Comparison of ENCODE assay signal across 11 cellular contexts in the genomic region with DNA sequence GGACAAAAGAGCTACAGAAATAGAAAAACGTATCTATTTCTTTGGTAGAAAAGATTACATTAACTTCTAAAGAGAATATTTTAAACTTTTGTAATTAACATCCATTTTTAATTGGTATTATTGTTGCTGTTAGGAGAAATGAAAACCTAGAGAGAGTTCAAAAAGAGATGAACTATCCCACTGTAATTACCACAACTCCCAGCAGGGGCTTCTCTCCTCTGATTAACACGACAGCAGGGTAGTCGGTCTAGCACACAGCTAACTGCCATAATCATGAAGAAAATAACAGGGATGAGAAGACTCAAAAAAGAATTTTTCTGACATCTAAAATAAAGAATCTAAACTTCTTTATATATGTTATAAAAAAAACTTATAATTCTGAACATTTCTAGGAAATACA.
DNase-seq lines count a peak whose midpoint lies in the region; ATAC-seq and TF ChIP-seq lines count a peak whose summit lies in the region.
"Had no signal": no experiment of that assay in that cellular context is flagged by ENCODE, and none has a peak within 500 bp of the region (broad histone marks: within the 10 kb centered on the region; RNA-seq: fewer than 3 reads in every experiment).

No MANE protein-coding gene starts in this region.

- H3K27ac ChIP-seq in Karpas-422 (ENCODE audit: low read length): no peak overlapping the region
- no peak overlapping the region for H3K27ac ChIP-seq in gastroesophageal sphincter
- no peak overlapping the region for H3K27ac ChIP-seq in CD4-positive, alpha-beta memory T cell (ENCODE audit: low read depth, low read length)
- H3K27ac ChIP-seq: parathyroid adenoma had no signal

- POLR2A ChIA-PET in CD4-positive, alpha-beta memory T cell (lab: Charles Lee; ENCODE audit: partially characterized antibody): no interaction called here

- H3K9me3 Mint-ChIP-seq in CD4-positive, alpha-beta memory T cell: peaks cover 0 to 12% (median 3%) of the 10 kb centered on the region in 8 donors
- H3K9me3 Mint-ChIP-seq: stimulated activated naive CD8-positive, alpha-beta T cell treated with anti-CD3 and anti-CD28 coated beads, Interleukin-15, Interleukin-2, amounts not matched to agents 100 ng/mL and 50 ng/mL, for 24 hours had no signal

- H3K9me3 ChIP-seq in Karpas-422 (ENCODE audit: low read length) (no peaks in the 10 kb centered on the region), gastroesophageal sphincter (no peaks in the 10 kb centered on the region)
- no peaks in the 10 kb centered on the region for H3K9me3 ChIP-seq in CD4-positive, alpha-beta memory T cell (ENCODE audit: control insufficient read depth in 1 of 2, low read length in 2 of 2)

- no peak for TF ChIP-seq CTCF in gastroesophageal sphincter (IDR thresholded peaks at IDR 0.05)

- no peaks in the 10 kb centered on the region for H3K36me3 ChIP-seq in Karpas-422 (ENCODE audit: insufficient read depth, low read length)
- no peaks in the 10 kb centered on the region for H3K36me3 ChIP-seq in gastroesophageal sphincter
- no peaks in the 10 kb centered on the region for H3K36me3 ChIP-seq in CD4-positive, alpha-beta memory T cell (ENCODE audit: insufficient read depth, low read length)

- H3K4me1 Mint-ChIP-seq in CD4-positive, alpha-beta memory T cell: no peaks in the 10 kb centered on the region
- H3K4me1 Mint-ChIP-seq: activated B cell treated with CpG ODN at 0.5 μM for 24 hours had no signal

- no peaks in the 10 kb centered on the region for H3K27me3 Mint-ChIP-seq in CD4-positive, alpha-beta memory T cell
- H3K27me3 Mint-ChIP-seq: activated B cell treated with CpG ODN at 0.5 μM for 24 hours; stimulated activated naive CD8-positive, alpha-beta T cell treated with anti-CD3 and anti-CD28 coated beads, Interleukin-15, Interleukin-2, amounts not matched to agents 100 ng/mL and 50 ng/mL, for 24 hours had no signal

- no peak for TF ChIP-seq EP300 in gastroesophageal sphincter (IDR thresholded peaks at IDR 0.05)

- DNase-seq in D341Med (ENCODE audit: low spot score) (peak; percentile 54), Karpas-422 (peak; percentile 53), iPS-NIHi11 (ENCODE audit: low spot score) (peak; percentile 25), dedifferentiated amniotic fluid mesenchymal stem cell (ENCODE audit: extremely low spot score) (no peak)
- no peak for DNase-seq in CD4-positive, alpha-beta memory T cell
- DNase-seq: activated B cell treated with CpG ODN at 0.5 μM for 24 hours had no signal

- H3K9ac ChIP-seq in Karpas-422 (ENCODE audit: low read length): no peak overlapping the region
- H3K9ac ChIP-seq: parathyroid adenoma had no signal

- ATAC-seq in SK-N-SH treated with all-trans-retinoic acid at 6 μM for 48 hours (peak; percentile 86), gastroesophageal sphincter (no peak), HG02763 (IDR thresholded peaks at IDR 0.05; ENCODE audit: unreplicated experiment) (no peak)

- H3K27ac Mint-ChIP-seq in CD4-positive, alpha-beta memory T cell: no peak overlapping the region
- H3K27ac Mint-ChIP-seq: activated B cell treated with CpG ODN at 0.5 μM for 24 hours; stimulated activated naive CD8-positive, alpha-beta T cell treated with anti-CD3 and anti-CD28 coated beads, Interleukin-15, Interleukin-2, amounts not matched to agents 100 ng/mL and 50 ng/mL, for 24 hours had no signal

- no peaks in the 10 kb centered on the region for H4K20me1 ChIP-seq in Karpas-422 (ENCODE audit: insufficient read depth, low read depth, low read length)

- no peaks in the 10 kb centered on the region for H3K79me2 ChIP-seq in Karpas-422 (ENCODE audit: low read length)
- H3K79me2 ChIP-seq: parathyroid adenoma had no signal

- CTCF ChIA-PET in CD4-positive, alpha-beta memory T cell (lab: Charles Lee; ENCODE audit: partially characterized antibody): no interaction called here

- H3K4me1 ChIP-seq in Karpas-422 (ENCODE audit: low read length): no peaks in the 10 kb centered on the region
- no peaks in the 10 kb centered on the region for H3K4me1 ChIP-seq in gastroesophageal sphincter
- H3K4me1 ChIP-seq in CD4-positive, alpha-beta memory T cell (ENCODE audit: insufficient read depth, low read length): no peaks in the 10 kb centered on the region
- H3K4me1 ChIP-seq: parathyroid adenoma had no signal

- H2AFZ ChIP-seq in Karpas-422 (ENCODE audit: low read length): no peak overlapping the region
- H2AFZ ChIP-seq: parathyroid adenoma had no signal

- 17 to 18% methylated on average over 3 of the region's 3 CpGs for WGBS in gastroesophageal sphincter (ENCODE audit: low coverage in 1 of 2), 2 donors

- intact Hi-C loops in CD4-positive, alpha-beta memory T cell (cut with micrococcal nuclease): no loop called here

- TF ChIP-seq POLR2A in gastroesophageal sphincter (IDR thresholded peaks at IDR 0.05): no peak

- H3K27me3 ChIP-seq in Karpas-422 (ENCODE audit: low read length): no peaks in the 10 kb centered on the region
- H3K27me3 ChIP-seq in gastroesophageal sphincter: no peaks in the 10 kb centered on the region
- no peaks in the 10 kb centered on the region for H3K27me3 ChIP-seq in CD4-positive, alpha-beta memory T cell (ENCODE audit: insufficient read depth, low read length)

- no peaks in the 10 kb centered on the region for H3K36me3 Mint-ChIP-seq in CD4-positive, alpha-beta memory T cell

- H3K4me3 ChIP-seq in Karpas-422 (ENCODE audit: low read length): no peak overlapping the region
- H3K4me3 ChIP-seq in gastroesophageal sphincter: no peak overlapping the region
- H3K4me3 ChIP-seq in CD4-positive, alpha-beta memory T cell (ENCODE audit: low read length in 2 of 2): no peak overlapping the region

- H3K9me2 ChIP-seq in Karpas-422 (replicated peaks; ENCODE audit: insufficient read depth, low read length): no peaks in the 10 kb centered on the region

- H3K4me2 ChIP-seq in Karpas-422 (ENCODE audit: low read depth, low read length, poor library complexity, severe bottlenecking): no peak overlapping the region

- no peak overlapping the region for H3K4me3 Mint-ChIP-seq in CD4-positive, alpha-beta memory T cell
- H3K4me3 Mint-ChIP-seq: activated B cell treated with CpG ODN at 0.5 μM for 24 hours; stimulated activated naive CD8-positive, alpha-beta T cell treated with anti-CD3 and anti-CD28 coated beads, Interleukin-15, Interleukin-2, amounts not matched to agents 100 ng/mL and 50 ng/mL, for 24 hours had no signal

TF ChIP-seq in SK-N-SH treated with all-trans-retinoic acid at 6 μM for 48 hours, 23 proteins besides CTCF, POLR2A, EP300 and RAD21 (continues in another document):
- TF ChIP-seq, protein P1, sequence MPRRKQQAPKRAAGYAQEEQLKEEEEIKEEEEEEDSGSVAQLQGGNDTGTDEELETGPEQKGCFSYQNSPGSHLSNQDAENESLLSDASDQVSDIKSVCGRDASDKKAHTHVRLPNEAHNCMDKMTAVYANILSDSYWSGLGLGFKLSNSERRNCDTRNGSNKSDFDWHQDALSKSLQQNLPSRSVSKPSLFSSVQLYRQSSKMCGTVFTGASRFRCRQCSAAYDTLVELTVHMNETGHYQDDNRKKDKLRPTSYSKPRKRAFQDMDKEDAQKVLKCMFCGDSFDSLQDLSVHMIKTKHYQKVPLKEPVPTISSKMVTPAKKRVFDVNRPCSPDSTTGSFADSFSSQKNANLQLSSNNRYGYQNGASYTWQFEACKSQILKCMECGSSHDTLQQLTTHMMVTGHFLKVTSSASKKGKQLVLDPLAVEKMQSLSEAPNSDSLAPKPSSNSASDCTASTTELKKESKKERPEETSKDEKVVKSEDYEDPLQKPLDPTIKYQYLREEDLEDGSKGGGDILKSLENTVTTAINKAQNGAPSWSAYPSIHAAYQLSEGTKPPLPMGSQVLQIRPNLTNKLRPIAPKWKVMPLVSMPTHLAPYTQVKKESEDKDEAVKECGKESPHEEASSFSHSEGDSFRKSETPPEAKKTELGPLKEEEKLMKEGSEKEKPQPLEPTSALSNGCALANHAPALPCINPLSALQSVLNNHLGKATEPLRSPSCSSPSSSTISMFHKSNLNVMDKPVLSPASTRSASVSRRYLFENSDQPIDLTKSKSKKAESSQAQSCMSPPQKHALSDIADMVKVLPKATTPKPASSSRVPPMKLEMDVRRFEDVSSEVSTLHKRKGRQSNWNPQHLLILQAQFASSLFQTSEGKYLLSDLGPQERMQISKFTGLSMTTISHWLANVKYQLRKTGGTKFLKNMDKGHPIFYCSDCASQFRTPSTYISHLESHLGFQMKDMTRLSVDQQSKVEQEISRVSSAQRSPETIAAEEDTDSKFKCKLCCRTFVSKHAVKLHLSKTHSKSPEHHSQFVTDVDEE (CRISPR knock-in tag; IDR thresholded peaks at IDR 0.05): no peak
- TF ChIP-seq TCF4 (CRISPR knock-in tag; IDR thresholded peaks at IDR 0.05; ENCODE audit: borderline replicate concordance): no peak
- no peak for TF ChIP-seq ESRRG (CRISPR knock-in tag; IDR thresholded peaks at IDR 0.05)
- TF ChIP-seq BACH2 (CRISPR knock-in tag; IDR thresholded peaks at IDR 0.05; ENCODE audit: borderline replicate concordance): no peak
- TF ChIP-seq POU6F1 (CRISPR knock-in tag; IDR thresholded peaks at IDR 0.05; ENCODE audit: borderline replicate concordance, low read depth): no peak
- TF ChIP-seq ZNF70 (CRISPR knock-in tag; IDR thresholded peaks at IDR 0.05): no peak
- TF ChIP-seq GLIS3 (CRISPR knock-in tag; IDR thresholded peaks at IDR 0.05): no peak
- TF ChIP-seq ZNF565 (CRISPR knock-in tag; conservative IDR thresholded peaks at IDR 0.05; ENCODE audit: low read depth): no peak
- no peak for TF ChIP-seq TOX (CRISPR knock-in tag; IDR thresholded peaks at IDR 0.05; ENCODE audit: borderline replicate concordance)
- TF ChIP-seq ZFP3 (CRISPR knock-in tag; IDR thresholded peaks at IDR 0.05): no peak
- TF ChIP-seq ZC3H10 (CRISPR knock-in tag; IDR thresholded peaks at IDR 0.05): no peak
- TF ChIP-seq ZNF8 (CRISPR knock-in tag; IDR thresholded peaks at IDR 0.05): no peak

Comparison
In these comparisons a context has a peak if more than half of its experiments do, and no peak if none do; other contexts are left out.
1. DNase-seq: peak in D341Med (single experiment), Karpas-422 (single experiment) and iPS-NIHi11 (single experiment); none in dedifferentiated amniotic fluid mesenchymal stem cell (single experiment) and CD4-positive, alpha-beta memory T cell (0 of 5).